ENCODE assay signal across 19 cellular contexts in the genomic region with DNA sequence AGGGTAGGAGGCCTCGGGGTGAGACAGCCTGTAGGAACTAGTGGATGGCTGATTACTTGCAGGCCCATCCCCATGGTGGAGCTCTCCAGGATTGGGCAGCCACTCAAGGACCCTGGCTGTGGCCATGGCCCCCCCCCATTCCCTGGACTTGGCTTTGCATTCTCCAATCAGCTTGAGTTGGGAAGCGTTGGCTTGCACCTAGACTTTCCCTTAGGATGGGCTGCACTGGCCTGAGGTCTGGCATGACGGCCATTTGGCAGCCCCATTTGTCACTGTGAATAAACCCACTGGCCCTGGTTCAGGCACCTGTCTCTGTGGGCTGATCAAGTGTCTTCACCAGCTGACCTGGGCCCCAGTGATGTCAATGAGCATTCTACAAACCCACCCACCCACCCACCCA. TPM values are rescaled to one million over a fixed set of nuclear protein-coding genes. Genes with fewer than 3 reads are reported as not detected.
DNase-seq lines count a peak whose midpoint lies in the region; ATAC-seq and TF ChIP-seq lines count a peak whose summit lies in the region.
"Had no signal": no experiment of that assay in that cellular context is flagged by ENCODE, and none has a peak within 500 bp of the region (broad histone marks: within the 10 kb centered on the region; RNA-seq: fewer than 3 reads in every experiment).

No MANE protein-coding gene starts in this region.

- peak overlapping the region; percentile 31 for H3K27ac Mint-ChIP-seq in T-helper 2 cell treated with Interferon-gamma antibody and Interleukin-4, amounts not matched to agents 5 μg/mL and 100 μg/mL, for 36 hours
- H3K27ac Mint-ChIP-seq: B cell; CD4-positive, alpha-beta T cell; CD8-positive, alpha-beta T cell had no signal

- ATAC-seq in left cardiac atrium (no peak), upper lobe of right lung (no peak)
- ATAC-seq: A549; CD8-positive, alpha-beta T cell had no signal

- H3K27me3 ChIP-seq in upper lobe of right lung, result no peaks in the 10 kb centered on the region
- H3K27me3 ChIP-seq: BLaER1 treated with 17β-estradiol and CSF1 and Interleukin-3, amounts not matched to agents 10 nM and 100 nM had no signal

- peaks cover 6% of the 10 kb centered on the region for H3K4me1 ChIP-seq in upper lobe of right lung
- H3K4me1 ChIP-seq: Caco-2 had no signal

- H3K27me3 Mint-ChIP-seq in T-helper 2 cell treated with Interferon-gamma antibody and Interleukin-4, amounts not matched to agents 5 μg/mL and 100 μg/mL, for 36 hours (ENCODE audit: low read depth), result peaks cover 7% of the 10 kb centered on the region

- intact Hi-C loops in cardiac septum (cut with DNase I), result no loop called here
- intact Hi-C loops in left cardiac atrium (cut with DNase I), result no loop called here
- intact Hi-C loops in upper lobe of right lung (cut with DNase I), result no loop called here

- peaks cover 32% of the 10 kb centered on the region for H3K4me1 Mint-ChIP-seq in T-helper 2 cell treated with Interferon-gamma antibody and Interleukin-4, amounts not matched to agents 5 μg/mL and 100 μg/mL, for 36 hours (ENCODE audit: low read depth)

- TF ChIP-seq CTCF in upper lobe of right lung (IDR thresholded peaks at IDR 0.05), result no peak

- H3K4me3 ChIP-seq in upper lobe of right lung, result no peak overlapping the region
- H3K4me3 ChIP-seq: A549; BLaER1 treated with 17β-estradiol and CSF1 and Interleukin-3, amounts not matched to agents 10 nM and 100 nM had no signal

- H3K9me3 Mint-ChIP-seq in T-helper 2 cell treated with Interferon-gamma antibody and Interleukin-4, amounts not matched to agents 5 μg/mL and 100 μg/mL, for 36 hours, result no peaks in the 10 kb centered on the region
- H3K9me3 Mint-ChIP-seq: CD4-positive, alpha-beta T cell; CD8-positive, alpha-beta T cell had no signal

- H3K4me3 Mint-ChIP-seq in T-helper 2 cell treated with Interferon-gamma antibody and Interleukin-4, amounts not matched to agents 5 μg/mL and 100 μg/mL, for 36 hours, result no peak overlapping the region
- H3K4me3 Mint-ChIP-seq: B cell; CD4-positive, alpha-beta T cell; CD8-positive, alpha-beta T cell had no signal

- no peak for DNase-seq in T-helper 2 cell treated with Interferon-gamma antibody and Interleukin-4, amounts not matched to agents 5 μg/mL and 100 μg/mL, for 36 hours (ENCODE audit: low spot score)
- DNase-seq in T-helper 2 cell (no peak), cardiac septum (ENCODE audit: low spot score) (peak; percentile 53), left cardiac atrium (no peak), upper lobe of right lung (peak; percentile 43), NCI-H146 treated with DMSO at 0.1 percent for 48 hours (lab: John Stamatoyannopoulos, UW; ENCODE audit: unreplicated experiment) (no peak)
- DNase-seq: AML-193; Caco-2; Calu3; CD4-positive, alpha-beta T cell; CD8-positive, alpha-beta T cell; DMS79 treated with DMSO at 0.1 percent for 48 hours; GF-D8 had no signal

- no peaks in the 10 kb centered on the region for H3K9me3 ChIP-seq in upper lobe of right lung
- H3K9me3 ChIP-seq: A549, Caco-2 had no signal

- no peak overlapping the region for H3K27ac ChIP-seq in upper lobe of right lung
- H3K27ac ChIP-seq: 22Rv1; A549; BLaER1 treated with 17β-estradiol and CSF1 and Interleukin-3, amounts not matched to agents 10 nM and 100 nM; C4-2B had no signal

- H3K36me3 Mint-ChIP-seq in T-helper 2 cell treated with Interferon-gamma antibody and Interleukin-4, amounts not matched to agents 5 μg/mL and 100 μg/mL, for 36 hours (ENCODE audit: low read depth), result no peaks in the 10 kb centered on the region
- H3K36me3 Mint-ChIP-seq: CD8-positive, alpha-beta T cell had no signal

- no peaks in the 10 kb centered on the region for H3K36me3 ChIP-seq in upper lobe of right lung
- H3K36me3 ChIP-seq: BLaER1 treated with 17β-estradiol and CSF1 and Interleukin-3, amounts not matched to agents 10 nM and 100 nM had no signal

RNA-seq across cellular contexts. Expression of a gene that starts 41.4 kb away (rescaled TPM):
- total RNA-seq in cardiac septum (52.5 TPM), left cardiac atrium (10 to 100 TPM; 40.8 to 55.0 TPM), upper lobe of right lung (255 TPM)
- total RNA-seq: A172; B cell; Caco-2; Calu3; CD4-positive, alpha-beta T cell; CD8-positive, alpha-beta T cell had no signal

Comparison
In these comparisons a context has a peak if more than half of its experiments do, and no peak if none do; other contexts are left out.
1. DNase-seq: peak in cardiac septum (single experiment) and upper lobe of right lung (single experiment); none in T-helper 2 cell treated with Interferon-gamma antibody and Interleukin-4, amounts not matched to agents 5 μg/mL and 100 μg/mL, for 36 hours (single experiment), T-helper 2 cell (0 of 5), left cardiac atrium (single experiment) and NCI-H146 treated with DMSO at 0.1 percent for 48 hours (single experiment).